Comparison of ENCODE assay signal across 8 cellular contexts in the genomic region with DNA sequence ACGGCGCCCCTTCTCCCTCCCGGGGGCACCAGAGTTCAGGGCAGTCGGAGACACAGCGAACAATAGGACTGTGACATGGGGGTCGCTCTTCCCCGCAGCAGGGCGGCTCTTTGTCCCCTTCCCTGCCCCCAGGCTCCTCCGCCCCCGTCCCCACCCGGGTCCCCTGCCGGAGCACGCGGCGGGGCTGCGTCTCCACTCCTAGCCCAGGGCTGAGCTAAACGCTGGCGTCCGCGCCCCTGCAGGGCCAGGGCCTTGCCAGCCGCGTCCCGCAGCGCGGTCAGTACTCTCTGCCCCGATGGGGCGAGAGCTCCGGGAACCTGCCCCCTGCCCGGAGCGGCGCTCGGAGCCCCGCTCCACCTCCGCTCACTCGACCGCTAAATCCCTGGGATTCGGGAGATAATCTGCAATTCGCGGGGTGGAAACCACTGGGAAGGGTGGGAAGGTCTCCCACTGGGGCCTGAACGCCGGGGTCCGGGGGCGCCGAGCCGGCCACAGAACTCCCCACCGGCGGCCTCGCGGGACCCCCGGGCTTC. TPM values are rescaled to one million over a fixed set of nuclear protein-coding genes. Genes with fewer than 3 reads are reported as not detected.
DNase-seq lines count a peak whose midpoint lies in the region; ATAC-seq and TF ChIP-seq lines count a peak whose summit lies in the region.

No MANE protein-coding gene starts in this region.

- no peaks in the 10 kb centered on the region for H3K9me3 ChIP-seq in BLaER1 treated with 17β-estradiol and CSF1 and Interleukin-3, amounts not matched to agents 10 nM and 100 nM (replicated peaks in 1 of 11)

- H3K4me2 ChIP-seq in BLaER1 treated with 17β-estradiol and CSF1 and Interleukin-3, amounts not matched to agents 10 nM and 100 nM = peak overlapping the region; percentile 79 to 97 (median 95)

- peaks cover 0 to 49% (median 17%) of the 10 kb centered on the region in 11 experiments; a peak in 14 of 22 replicates for H4K20me1 ChIP-seq in BLaER1 treated with 17β-estradiol and CSF1 and Interleukin-3, amounts not matched to agents 10 nM and 100 nM

- peak; percentile 1 for TF ChIP-seq CTCF in fibroblast of the aortic adventitia (IDR thresholded peaks at IDR 0.05; ENCODE audit: insufficient read depth, low read length)
- TF ChIP-seq CTCF in omental fat pad (IDR thresholded peaks at IDR 0.05) = no peak

- peak overlapping the region; percentile 77 to 94 (median 88) for H3K4me3 ChIP-seq in BLaER1 treated with 17β-estradiol and CSF1 and Interleukin-3, amounts not matched to agents 10 nM and 100 nM
- H3K4me3 ChIP-seq in fibroblast of the aortic adventitia (ENCODE audit: low read depth, low read length) = peak overlapping the region; percentile 75

- H3K27me3 ChIP-seq in BLaER1 treated with 17β-estradiol and CSF1 and Interleukin-3, amounts not matched to agents 10 nM and 100 nM = peaks cover 0 to 4% (median 0%) of the 10 kb centered on the region in 11 experiments; a peak in 1 of 22 replicates

- H3K36me3 ChIP-seq in BLaER1 treated with 17β-estradiol and CSF1 and Interleukin-3, amounts not matched to agents 10 nM and 100 nM = no peaks in the 10 kb centered on the region; a peak in 1 of 22 replicates

- peak overlapping the region; percentile 58 to 92 (median 90); a peak in 20 of 22 replicates for H3K27ac ChIP-seq in BLaER1 treated with 17β-estradiol and CSF1 and Interleukin-3, amounts not matched to agents 10 nM and 100 nM

- ATAC-seq in GM19328 (IDR thresholded peaks at IDR 0.05; ENCODE audit: unreplicated experiment) (peak; percentile 11), HG03571 (IDR thresholded peaks at IDR 0.05; ENCODE audit: unreplicated experiment) (peak; percentile 23), omental fat pad (ENCODE audit: low FRiP score) (peak; percentile 19)

- peak overlapping the region; percentile 80 to 95 (median 91) for H3K9ac ChIP-seq in BLaER1 treated with 17β-estradiol and CSF1 and Interleukin-3, amounts not matched to agents 10 nM and 100 nM

- DNase-seq in activated CD4-positive, alpha-beta T cell treated with anti-CD3 and anti-CD28 coated beads, Interleukin-2, amount 50 U/mL, for 4 hours = peak; percentile 25 to 37
- peak; percentile 28 for DNase-seq in fibroblast of the aortic adventitia (ENCODE audit: low read depth)
- no peak for DNase-seq in omental fat pad (ENCODE audit: low spot score)
- no peak for DNase-seq in amniotic stem cell (lab: John Stamatoyannopoulos, UW)
- no peak for DNase-seq in NCI-H2171 (lab: John Stamatoyannopoulos, UW)

- peaks cover 33 to 54% (median 52%) of the 10 kb centered on the region in 10 experiments for H3K4me1 ChIP-seq in BLaER1 treated with 17β-estradiol and CSF1 and Interleukin-3, amounts not matched to agents 10 nM and 100 nM

RNA-seq across cellular contexts. Expression of gene CCDC85C, which starts 0.8 kb away (rescaled TPM):
- 2.9 and 3.4 TPM in 2 replicates for total RNA-seq in fibroblast of the aortic adventitia (ENCODE audit: low replicate concordance)
- 10 to 100 TPM in 2 of 4 donors, 1 to 10 TPM in 2; 3.3 to 17.7 (median 8.3) TPM for total RNA-seq in omental fat pad

RNA-seq across cellular contexts. Expression of gene HHIPL1, which starts 40.1 kb away (rescaled TPM):
- total RNA-seq in fibroblast of the aortic adventitia (ENCODE audit: low replicate concordance) (4.4 and 5.1 TPM in 2 replicates), omental fat pad (1 to 10 TPM; 2.2 to 4.7 (median 3.6) TPM)

Comparison
In these comparisons a context has a peak if more than half of its experiments do, and no peak if none do; other contexts are left out.
1. DNase-seq: peak in activated CD4-positive, alpha-beta T cell treated with anti-CD3 and anti-CD28 coated beads, Interleukin-2, amount 50 U/mL, for 4 hours (2 of 2) and fibroblast of the aortic adventitia (single experiment); none in omental fat pad (single experiment), amniotic stem cell (single experiment) and NCI-H2171 (single experiment).
2. Peak in every context shown above with its lines, with median percentiles within 50 percentile points of each other: ATAC-seq.